Comparison of ENCODE assay signal across 1 cellular context in the genomic region with DNA sequence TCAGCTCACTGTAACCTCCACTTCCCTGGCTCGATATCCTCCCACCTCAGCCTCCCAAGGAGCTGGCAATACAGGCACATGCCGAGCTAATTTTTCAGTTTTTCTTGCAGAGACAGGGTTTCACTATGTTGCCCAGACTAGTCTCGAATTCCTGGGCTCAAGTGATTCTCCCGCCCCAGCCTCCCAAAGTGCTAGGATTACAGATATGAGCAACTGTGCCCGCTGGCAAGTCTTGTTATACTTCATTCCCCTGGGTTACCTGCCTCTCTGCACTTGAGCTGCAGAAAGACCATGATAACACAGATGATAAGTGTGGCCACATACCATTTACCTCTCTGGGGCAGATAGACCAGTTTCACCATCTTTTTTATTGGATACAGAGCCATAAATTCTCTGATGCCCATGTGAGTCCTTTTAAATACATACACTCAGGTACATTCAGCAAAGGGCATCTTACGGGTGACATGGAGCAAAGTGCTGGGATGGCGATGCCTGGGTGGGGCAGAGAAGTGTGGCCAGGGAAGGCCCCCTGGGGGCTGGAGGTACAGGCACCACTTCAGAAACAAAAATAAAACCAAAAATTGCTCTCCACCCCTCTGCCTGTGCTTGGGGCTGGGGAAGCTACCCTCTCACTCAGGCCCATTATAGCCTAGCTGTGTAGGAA.
A peak's percentile ranks its signal among the peaks of the same experiment; 100 is the strongest.
TF ChIP-seq lines count a peak whose summit lies in the region.

No MANE protein-coding gene starts in this region.

TF ChIP-seq in HepG2, 621 proteins besides CTCF, POLR2A, EP300 and RAD21 (continued from another document):
- TF ChIP-seq, protein P1, sequence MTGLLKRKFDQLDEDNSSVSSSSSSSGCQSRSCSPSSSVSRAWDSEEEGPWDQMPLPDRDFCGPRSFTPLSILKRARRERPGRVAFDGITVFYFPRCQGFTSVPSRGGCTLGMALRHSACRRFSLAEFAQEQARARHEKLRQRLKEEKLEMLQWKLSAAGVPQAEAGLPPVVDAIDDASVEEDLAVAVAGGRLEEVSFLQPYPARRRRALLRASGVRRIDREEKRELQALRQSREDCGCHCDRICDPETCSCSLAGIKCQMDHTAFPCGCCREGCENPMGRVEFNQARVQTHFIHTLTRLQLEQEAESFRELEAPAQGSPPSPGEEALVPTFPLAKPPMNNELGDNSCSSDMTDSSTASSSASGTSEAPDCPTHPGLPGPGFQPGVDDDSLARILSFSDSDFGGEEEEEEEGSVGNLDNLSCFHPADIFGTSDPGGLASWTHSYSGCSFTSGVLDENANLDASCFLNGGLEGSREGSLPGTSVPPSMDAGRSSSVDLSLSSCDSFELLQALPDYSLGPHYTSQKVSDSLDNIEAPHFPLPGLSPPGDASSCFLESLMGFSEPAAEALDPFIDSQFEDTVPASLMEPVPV (CRISPR knock-in tag; IDR thresholded peaks at IDR 0.05): no peak
- TF ChIP-seq, protein P2, sequence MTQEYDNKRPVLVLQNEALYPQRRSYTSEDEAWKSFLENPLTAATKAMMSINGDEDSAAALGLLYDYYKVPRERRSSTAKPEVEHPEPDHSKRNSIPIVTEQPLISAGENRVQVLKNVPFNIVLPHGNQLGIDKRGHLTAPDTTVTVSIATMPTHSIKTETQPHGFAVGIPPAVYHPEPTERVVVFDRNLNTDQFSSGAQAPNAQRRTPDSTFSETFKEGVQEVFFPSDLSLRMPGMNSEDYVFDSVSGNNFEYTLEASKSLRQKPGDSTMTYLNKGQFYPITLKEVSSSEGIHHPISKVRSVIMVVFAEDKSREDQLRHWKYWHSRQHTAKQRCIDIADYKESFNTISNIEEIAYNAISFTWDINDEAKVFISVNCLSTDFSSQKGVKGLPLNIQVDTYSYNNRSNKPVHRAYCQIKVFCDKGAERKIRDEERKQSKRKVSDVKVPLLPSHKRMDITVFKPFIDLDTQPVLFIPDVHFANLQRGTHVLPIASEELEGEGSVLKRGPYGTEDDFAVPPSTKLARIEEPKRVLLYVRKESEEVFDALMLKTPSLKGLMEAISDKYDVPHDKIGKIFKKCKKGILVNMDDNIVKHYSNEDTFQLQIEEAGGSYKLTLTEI (CRISPR knock-in tag; conservative IDR thresholded peaks at IDR 0.05): no peak
- no peak for TF ChIP-seq SRSF9 (IDR thresholded peaks at IDR 0.05; ENCODE audit: borderline replicate concordance, insufficient read depth, low read depth, low read length, poor library complexity, severe bottlenecking)
- no peak for TF ChIP-seq TAF15 (IDR thresholded peaks at IDR 0.05; ENCODE audit: low read depth, low read length, poor library complexity, severe bottlenecking)
- no peak for TF ChIP-seq RAD51 (IDR thresholded peaks at IDR 0.05; ENCODE audit: borderline replicate concordance)
- no peak for TF ChIP-seq ZNF776 (CRISPR knock-in tag; IDR thresholded peaks at IDR 0.05)
- TF ChIP-seq SETDB1 (CRISPR knock-in tag; IDR thresholded peaks at IDR 0.05; ENCODE audit: borderline replicate concordance): no peak
- no peak for TF ChIP-seq ZNF274 (CRISPR knock-in tag; IDR thresholded peaks at IDR 0.05)
- TF ChIP-seq ZC3H13 (CRISPR knock-in tag; IDR thresholded peaks at IDR 0.05): peak; percentile 22; the same call in 1 of the 2 replicates
- 0 out of 2 replicates have a peak, but pooled peaks have one; percentile 36 for TF ChIP-seq ZNF749 (CRISPR knock-in tag; IDR thresholded peaks at IDR 0.05; ENCODE audit: borderline replicate concordance)
- no peak for TF ChIP-seq ZNF570 (CRISPR knock-in tag; IDR thresholded peaks at IDR 0.05; ENCODE audit: borderline replicate concordance)
- TF ChIP-seq, protein P3, sequence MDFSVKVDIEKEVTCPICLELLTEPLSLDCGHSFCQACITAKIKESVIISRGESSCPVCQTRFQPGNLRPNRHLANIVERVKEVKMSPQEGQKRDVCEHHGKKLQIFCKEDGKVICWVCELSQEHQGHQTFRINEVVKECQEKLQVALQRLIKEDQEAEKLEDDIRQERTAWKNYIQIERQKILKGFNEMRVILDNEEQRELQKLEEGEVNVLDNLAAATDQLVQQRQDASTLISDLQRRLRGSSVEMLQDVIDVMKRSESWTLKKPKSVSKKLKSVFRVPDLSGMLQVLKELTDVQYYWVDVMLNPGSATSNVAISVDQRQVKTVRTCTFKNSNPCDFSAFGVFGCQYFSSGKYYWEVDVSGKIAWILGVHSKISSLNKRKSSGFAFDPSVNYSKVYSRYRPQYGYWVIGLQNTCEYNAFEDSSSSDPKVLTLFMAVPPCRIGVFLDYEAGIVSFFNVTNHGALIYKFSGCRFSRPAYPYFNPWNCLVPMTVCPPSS (IDR thresholded peaks at IDR 0.05): no peak
- TF ChIP-seq, protein P4, sequence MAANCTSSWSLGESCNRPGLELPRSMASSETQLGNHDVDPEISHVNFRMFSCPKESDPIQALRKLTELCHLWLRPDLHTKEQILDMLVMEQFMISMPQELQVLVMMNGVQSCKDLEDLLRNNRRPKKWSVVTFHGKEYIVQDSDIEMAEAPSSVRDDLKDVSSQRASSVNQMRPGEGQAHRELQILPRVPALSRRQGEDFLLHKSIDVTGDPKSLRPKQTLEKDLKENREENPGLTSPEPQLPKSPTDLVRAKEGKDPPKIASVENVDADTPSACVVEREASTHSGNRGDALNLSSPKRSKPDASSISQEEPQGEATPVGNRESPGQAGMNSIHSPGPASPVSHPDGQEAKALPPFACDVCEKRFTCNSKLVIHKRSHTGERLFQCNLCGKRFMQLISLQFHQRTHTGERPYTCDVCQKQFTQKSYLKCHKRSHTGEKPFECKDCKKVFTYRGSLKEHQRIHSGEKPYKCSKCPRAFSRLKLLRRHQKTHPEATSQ (CRISPR knock-in tag; IDR thresholded peaks at IDR 0.05; ENCODE audit: borderline replicate concordance): no peak
- no peak for TF ChIP-seq FLYWCH1 (CRISPR knock-in tag; IDR thresholded peaks at IDR 0.05)
- TF ChIP-seq ZZZ3 (CRISPR knock-in tag; IDR thresholded peaks at IDR 0.05; ENCODE audit: borderline replicate concordance): 0 out of 2 replicates have a peak, but pooled peaks have one; percentile 20
